ENCODE assay signal across 8 cellular contexts in the genomic region with DNA sequence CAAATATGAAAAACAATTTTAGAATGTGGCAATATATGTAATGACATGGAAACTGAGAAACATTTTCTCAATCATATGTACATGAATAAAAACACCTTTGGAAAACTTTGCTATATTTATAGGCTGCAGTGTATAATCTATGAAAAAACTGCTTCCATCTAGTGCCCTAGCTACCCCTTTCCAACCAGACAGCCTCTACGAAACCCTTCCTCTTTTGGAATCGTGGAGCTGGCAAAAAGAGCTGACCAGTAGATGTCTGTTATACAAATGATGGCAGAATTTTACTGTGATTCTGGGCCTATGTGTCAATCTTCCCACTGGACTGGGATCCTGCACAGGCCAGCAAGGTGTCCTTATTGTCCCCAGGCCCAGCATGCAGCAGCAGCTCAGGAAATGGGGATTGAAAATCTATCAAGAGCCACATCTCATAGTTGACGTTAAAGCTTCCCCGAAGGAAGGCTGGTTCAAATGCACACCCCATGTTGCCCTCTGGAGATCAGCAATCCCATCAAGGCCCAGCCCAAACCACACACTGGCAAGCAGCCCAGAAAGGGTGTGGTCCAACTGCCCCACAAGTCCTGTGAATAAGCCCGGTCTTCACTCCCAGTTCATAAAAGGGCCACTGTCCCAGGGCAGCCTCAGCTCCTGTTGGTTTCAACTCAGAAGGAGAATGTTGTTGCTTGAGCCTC. TPM values are rescaled to one million over a fixed set of nuclear protein-coding genes. Genes with fewer than 3 reads are reported as not detected.
DNase-seq lines count a peak whose midpoint lies in the region; ATAC-seq, FAIRE-seq and TF ChIP-seq lines count a peak whose summit lies in the region.

No MANE protein-coding gene starts in this region.

- H3K4me3 ChIP-seq in RWPE2 (ENCODE audit: severe bottlenecking) (no peak overlapping the region), fibroblast of villous mesenchyme (ENCODE audit: low read depth, low read length) (peak overlapping the region; percentile 23), pancreas (no peak overlapping the region)

- no peaks in the 10 kb centered on the region for H3K4me1 Mint-ChIP-seq in activated CD8-positive, alpha-beta memory T cell treated with anti-CD3 and anti-CD28 coated beads, Interleukin-2, amount 10 ng/mL, durations not matched to agents 7 days and 5 days

- H3K27ac ChIP-seq in RWPE2 (ENCODE audit: poor library complexity, severe bottlenecking) (peak overlapping the region; percentile 9), pancreas (peak overlapping the region in 1 of 4 donors; percentile 57)

- H3K9me3 ChIP-seq in RWPE2 (ENCODE audit: severe bottlenecking) (no peaks in the 10 kb centered on the region), pancreas (no peaks in the 10 kb centered on the region)

- CTCF ChIA-PET in activated CD8-positive, alpha-beta memory T cell treated with anti-CD3 and anti-CD28 coated beads, Interleukin-2, amount 10 ng/mL, durations not matched to agents 7 days and 5 days (lab: Charles Lee): interaction anchor here (0.8 to 1.2 kb wide), 3 partner anchors 10 to 353 kb away, joined by 3 to 5 read pairs (median 3); no protein-coding TSS in a partner anchor

- TF ChIP-seq CTCF in RWPE2 (IDR thresholded peaks at IDR 0.05; ENCODE audit: poor library complexity, severe bottlenecking) (no peak), fibroblast of villous mesenchyme (IDR thresholded peaks at IDR 0.05; ENCODE audit: insufficient read depth, low read depth, low read length) (no peak), pancreas (IDR thresholded peaks at IDR 0.05) (no peak)

- no peaks in the 10 kb centered on the region for H3K9me3 Mint-ChIP-seq in activated CD8-positive, alpha-beta memory T cell treated with anti-CD3 and anti-CD28 coated beads, Interleukin-2, amount 10 ng/mL, durations not matched to agents 7 days and 5 days (ENCODE audit: low read depth)

- H3K36me3 ChIP-seq in RWPE2 (ENCODE audit: low read depth) (no peaks in the 10 kb centered on the region), pancreas (no peaks in the 10 kb centered on the region)

- WGBS in pancreas, 2 donors: 35 to 37% methylated on average over 5 of the region's 5 CpGs

- ATAC-seq in RWPE2 (ENCODE audit: low read depth) (peak; percentile 96), pancreas (peak; percentile 68 to 95 (median 91)), HG02840 (IDR thresholded peaks at IDR 0.05; ENCODE audit: low FRiP score, unreplicated experiment) (no peak), GM18873 (IDR thresholded peaks at IDR 0.05; ENCODE audit: low FRiP score, unreplicated experiment) (no peak)
- no peak for ATAC-seq in activated CD8-positive, alpha-beta memory T cell treated with anti-CD3 and anti-CD28 coated beads, Interleukin-2, amount 10 ng/mL, durations not matched to agents 7 days and 5 days

- peak; percentile 27 to 47 for DNase-seq in NCI-H524 (lab: John Stamatoyannopoulos, UW)
- no peak for DNase-seq in NCI-H524 treated with DMSO at 0.1 percent for 48 hours (lab: John Stamatoyannopoulos, UW)
- DNase-seq in RWPE2 (ENCODE audit: low spot score): peak; percentile 87
- DNase-seq in fibroblast of villous mesenchyme (ENCODE audit: low read depth): peak; percentile 97
- peak; percentile 51 to 79 (median 72) for DNase-seq in pancreas
- DNase-seq in activated CD8-positive, alpha-beta memory T cell treated with anti-CD3 and anti-CD28 coated beads, Interleukin-2, amount 10 ng/mL, durations not matched to agents 7 days and 5 days: no peak

- no peaks in the 10 kb centered on the region for H3K36me3 Mint-ChIP-seq in activated CD8-positive, alpha-beta memory T cell treated with anti-CD3 and anti-CD28 coated beads, Interleukin-2, amount 10 ng/mL, durations not matched to agents 7 days and 5 days

- no peaks in the 10 kb centered on the region for H3K27me3 ChIP-seq in RWPE2 (ENCODE audit: insufficient read depth, poor library complexity, severe bottlenecking)
- H3K27me3 ChIP-seq in pancreas: no peaks in the 10 kb centered on the region

- FAIRE-seq in pancreas (lab: Jason Lieb, UNC): no peak

- H3K4me3 Mint-ChIP-seq in activated CD8-positive, alpha-beta memory T cell treated with anti-CD3 and anti-CD28 coated beads, Interleukin-2, amount 10 ng/mL, durations not matched to agents 7 days and 5 days: no peak overlapping the region

- intact Hi-C loops in pancreas (cut with DNase I): no loop called here

- peaks cover 16% of the 10 kb centered on the region for H3K4me1 ChIP-seq in RWPE2 (ENCODE audit: insufficient read depth, poor library complexity, severe bottlenecking)
- no peaks in the 10 kb centered on the region for H3K4me1 ChIP-seq in pancreas

- no peaks in the 10 kb centered on the region for H3K27me3 Mint-ChIP-seq in activated CD8-positive, alpha-beta memory T cell treated with anti-CD3 and anti-CD28 coated beads, Interleukin-2, amount 10 ng/mL, durations not matched to agents 7 days and 5 days

- no peak overlapping the region for H3K27ac Mint-ChIP-seq in activated CD8-positive, alpha-beta memory T cell treated with anti-CD3 and anti-CD28 coated beads, Interleukin-2, amount 10 ng/mL, durations not matched to agents 7 days and 5 days

RNA-seq across cellular contexts. Expression of a gene that starts 8.9 kb away (rescaled TPM):
- 32.5 and 42.7 TPM in 2 replicates for total RNA-seq in fibroblast of villous mesenchyme
- total RNA-seq in pancreas: 10 to 100 TPM; 13.2 to 24.6 (median 17.9) TPM
- 10 to 100 TPM in 1 of 2 donors, 1 to 10 TPM in 1; 5.4 to 10.3 TPM for polyA plus RNA-seq in pancreas
- 10 to 100 TPM; 23.8 to 30.7 TPM for total RNA-seq in activated CD8-positive, alpha-beta memory T cell treated with anti-CD3 and anti-CD28 coated beads, Interleukin-2, amount 10 ng/mL, durations not matched to agents 7 days and 5 days

Comparison
In these comparisons a context has a peak if more than half of its experiments do, and no peak if none do; other contexts are left out.
1. DNase-seq: peak in NCI-H524 (2 of 2), RWPE2 (single experiment), fibroblast of villous mesenchyme (single experiment) and pancreas (6 of 6); none in NCI-H524 treated with DMSO at 0.1 percent for 48 hours (single experiment) and activated CD8-positive, alpha-beta memory T cell treated with anti-CD3 and anti-CD28 coated beads, Interleukin-2, amount 10 ng/mL, durations not matched to agents 7 days and 5 days (single experiment).
2. ATAC-seq: peak in RWPE2 (single experiment) and pancreas (4 of 4); none in HG02840 (single experiment), activated CD8-positive, alpha-beta memory T cell treated with anti-CD3 and anti-CD28 coated beads, Interleukin-2, amount 10 ng/mL, durations not matched to agents 7 days and 5 days (single experiment) and GM18873 (single experiment).